21 cellular contexts compared by ENCODE assay signal in the genomic region with DNA sequence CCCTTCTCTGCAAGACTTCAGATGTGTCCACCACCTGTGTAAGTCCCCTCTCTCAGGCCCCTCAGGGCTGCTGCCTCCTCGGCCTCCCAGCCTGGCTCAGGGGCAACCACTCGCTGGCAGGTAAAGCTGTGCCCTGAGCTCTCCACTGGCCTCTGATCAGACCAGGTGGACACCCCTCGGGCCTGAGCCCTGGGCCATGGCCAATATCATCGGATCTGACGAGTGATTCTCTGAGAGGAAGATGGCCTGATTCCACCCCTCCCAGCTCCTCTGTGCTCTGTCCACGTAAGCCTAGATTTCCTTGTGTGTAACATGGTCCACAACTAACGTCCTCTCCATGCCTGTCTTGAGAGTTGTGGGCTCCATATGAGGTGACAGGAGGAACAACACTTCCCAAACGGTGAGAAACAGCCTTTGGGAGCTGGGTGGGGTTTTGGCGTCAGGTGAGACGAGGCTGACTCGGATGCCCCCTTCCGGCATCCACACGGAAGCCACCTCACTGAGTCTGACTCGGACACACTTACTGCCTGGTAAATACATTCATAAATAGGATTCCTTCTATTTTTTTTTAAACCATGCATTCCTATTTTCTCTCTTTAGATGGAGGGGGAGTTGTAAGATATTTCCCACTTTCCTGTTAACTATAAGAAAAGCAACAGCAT.
DNase-seq lines count a peak whose midpoint lies in the region; ATAC-seq and TF ChIP-seq lines count a peak whose summit lies in the region.
"Had no signal": no experiment of that assay in that cellular context is flagged by ENCODE, and none has a peak within 500 bp of the region (broad histone marks: within the 10 kb centered on the region; RNA-seq: fewer than 3 reads in every experiment).

No MANE protein-coding gene starts in this region.

- intact Hi-C loops in activated CD8-positive, alpha-beta T cell treated with anti-CD3 and anti-CD28 coated beads for 36 hours (cut with micrococcal nuclease) = no loop called here

- H3K4me3 Mint-ChIP-seq in activated CD8-positive, alpha-beta T cell treated with anti-CD3 and anti-CD28 coated beads, Interleukin-2, amount 10 ng/mL, durations not matched to agents 7 days and 5 days = no peak overlapping the region
- no peak overlapping the region for H3K4me3 Mint-ChIP-seq in activated CD8-positive, alpha-beta T cell treated with anti-CD3 and anti-CD28 coated beads for 36 hours
- no peak overlapping the region for H3K4me3 Mint-ChIP-seq in central memory CD8-positive, alpha-beta T cell
- peak overlapping the region; percentile 29 for H3K4me3 Mint-ChIP-seq in stimulated activated memory B cell treated with anti-CD40 and anti-IgM and Interleukin-4, amounts not matched to agents 10 μg/mL and 1 μg/mL and 100 μg/mL, for 72 hours
- H3K4me3 Mint-ChIP-seq: activated CD8-positive, alpha-beta memory T cell treated with anti-CD3 and anti-CD28 coated beads, Interleukin-2, amount 10 ng/mL, durations not matched to agents 7 days and 5 days; CD14-positive monocyte; neural crest cell; T-helper 2 cell treated with Interferon-gamma antibody and Interleukin-4, amounts not matched to agents 5 μg/mL and 100 μg/mL, for 36 hours had no signal

- no peaks in the 10 kb centered on the region for H3K9me3 Mint-ChIP-seq in activated CD8-positive, alpha-beta T cell treated with anti-CD3 and anti-CD28 coated beads, Interleukin-2, amount 10 ng/mL, durations not matched to agents 7 days and 5 days (ENCODE audit: insufficient read depth)
- no peaks in the 10 kb centered on the region for H3K9me3 Mint-ChIP-seq in activated CD8-positive, alpha-beta T cell treated with anti-CD3 and anti-CD28 coated beads for 36 hours
- no peaks in the 10 kb centered on the region for H3K9me3 Mint-ChIP-seq in central memory CD8-positive, alpha-beta T cell
- H3K9me3 Mint-ChIP-seq in stimulated activated memory B cell treated with anti-CD40 and anti-IgM and Interleukin-4, amounts not matched to agents 10 μg/mL and 1 μg/mL and 100 μg/mL, for 72 hours = no peaks in the 10 kb centered on the region
- H3K9me3 Mint-ChIP-seq: CD14-positive monocyte; neural crest cell; T-helper 2 cell treated with Interferon-gamma antibody and Interleukin-4, amounts not matched to agents 5 μg/mL and 100 μg/mL, for 36 hours had no signal

- H3K27ac Mint-ChIP-seq in activated CD8-positive, alpha-beta T cell treated with anti-CD3 and anti-CD28 coated beads, Interleukin-2, amount 10 ng/mL, durations not matched to agents 7 days and 5 days = peak overlapping the region; percentile 46
- H3K27ac Mint-ChIP-seq in activated CD8-positive, alpha-beta T cell treated with anti-CD3 and anti-CD28 coated beads for 36 hours = no peak overlapping the region
- peak overlapping the region; percentile 38 for H3K27ac Mint-ChIP-seq in central memory CD8-positive, alpha-beta T cell (ENCODE audit: low read depth)
- peak overlapping the region; percentile 88 for H3K27ac Mint-ChIP-seq in stimulated activated memory B cell treated with anti-CD40 and anti-IgM and Interleukin-4, amounts not matched to agents 10 μg/mL and 1 μg/mL and 100 μg/mL, for 72 hours
- H3K27ac Mint-ChIP-seq: activated CD8-positive, alpha-beta memory T cell treated with anti-CD3 and anti-CD28 coated beads, Interleukin-2, amount 10 ng/mL, durations not matched to agents 7 days and 5 days; T-helper 2 cell treated with Interferon-gamma antibody and Interleukin-4, amounts not matched to agents 5 μg/mL and 100 μg/mL, for 36 hours had no signal

- peaks cover 14% of the 10 kb centered on the region; the same call in 1 of the 2 replicates for H3K36me3 ChIP-seq in MM.1S (replicated peaks; ENCODE audit: insufficient read depth, low read length)
- H3K36me3 ChIP-seq: thyroid gland had no signal

- H3K4me2 ChIP-seq in MM.1S (ENCODE audit: low read depth, low read length) = peak overlapping the region; percentile 61
- H3K4me2 ChIP-seq: hepatocyte had no signal

- H3K27ac ChIP-seq in MM.1S (ENCODE audit: low read length) = peak overlapping the region; percentile 97
- H3K27ac ChIP-seq: hepatocyte, HL-60, thyroid gland had no signal

- ATAC-seq in activated CD8-positive, alpha-beta T cell treated with anti-CD3 and anti-CD28 coated beads, Interleukin-2, amount 10 ng/mL, durations not matched to agents 7 days and 5 days = no peak
- no peak for ATAC-seq in activated CD8-positive, alpha-beta T cell treated with anti-CD3 and anti-CD28 coated beads for 36 hours
- ATAC-seq in central memory CD8-positive, alpha-beta T cell (replicated peaks; ENCODE audit: extremely low read depth, poor library complexity, severe bottlenecking) = no peak
- no peak for ATAC-seq in stimulated activated memory B cell treated with anti-CD40 and anti-IgM and Interleukin-4, amounts not matched to agents 10 μg/mL and 1 μg/mL and 100 μg/mL, for 72 hours
- no peak for ATAC-seq in esophagus mucosa
- ATAC-seq: activated CD8-positive, alpha-beta memory T cell treated with anti-CD3 and anti-CD28 coated beads, Interleukin-2, amount 10 ng/mL, durations not matched to agents 7 days and 5 days; HCT116 had no signal

- H3K36me3 Mint-ChIP-seq in activated CD8-positive, alpha-beta T cell treated with anti-CD3 and anti-CD28 coated beads, Interleukin-2, amount 10 ng/mL, durations not matched to agents 7 days and 5 days (ENCODE audit: low read depth) = peaks cover 77% of the 10 kb centered on the region
- peaks cover 47% of the 10 kb centered on the region for H3K36me3 Mint-ChIP-seq in activated CD8-positive, alpha-beta T cell treated with anti-CD3 and anti-CD28 coated beads for 36 hours (ENCODE audit: low read depth)
- H3K36me3 Mint-ChIP-seq in central memory CD8-positive, alpha-beta T cell (ENCODE audit: insufficient read depth) = peaks cover 38% of the 10 kb centered on the region
- H3K36me3 Mint-ChIP-seq in stimulated activated memory B cell treated with anti-CD40 and anti-IgM and Interleukin-4, amounts not matched to agents 10 μg/mL and 1 μg/mL and 100 μg/mL, for 72 hours = peaks cover 79% of the 10 kb centered on the region

- CTCF ChIA-PET in activated CD8-positive, alpha-beta T cell treated with anti-CD3 and anti-CD28 coated beads, Interleukin-2, amount 10 ng/mL, durations not matched to agents 7 days and 5 days (lab: Charles Lee) = interaction anchor here (0.8 to 1.5 kb wide), 2 partner anchors 13 to 241 kb away, joined by 4 read pairs; no protein-coding TSS in a partner anchor
- CTCF ChIA-PET in activated CD8-positive, alpha-beta T cell treated with anti-CD3 and anti-CD28 coated beads for 36 hours (lab: Charles Lee) = interaction anchor here (1.4 to 1.7 kb wide), 2 partner anchors 13 to 242 kb away, joined by 5 read pairs; no protein-coding TSS in a partner anchor

- H3F3A ChIP-seq in MM.1S (ENCODE audit: insufficient read depth, low read length) = peaks cover 53% of the 10 kb centered on the region

- no peaks in the 10 kb centered on the region for H3K27me3 Mint-ChIP-seq in activated CD8-positive, alpha-beta T cell treated with anti-CD3 and anti-CD28 coated beads, Interleukin-2, amount 10 ng/mL, durations not matched to agents 7 days and 5 days (ENCODE audit: low read depth)
- no peaks in the 10 kb centered on the region for H3K27me3 Mint-ChIP-seq in activated CD8-positive, alpha-beta T cell treated with anti-CD3 and anti-CD28 coated beads for 36 hours
- no peaks in the 10 kb centered on the region for H3K27me3 Mint-ChIP-seq in central memory CD8-positive, alpha-beta T cell
- H3K27me3 Mint-ChIP-seq in stimulated activated memory B cell treated with anti-CD40 and anti-IgM and Interleukin-4, amounts not matched to agents 10 μg/mL and 1 μg/mL and 100 μg/mL, for 72 hours = no peaks in the 10 kb centered on the region
- H3K27me3 Mint-ChIP-seq: activated CD8-positive, alpha-beta memory T cell treated with anti-CD3 and anti-CD28 coated beads, Interleukin-2, amount 10 ng/mL, durations not matched to agents 7 days and 5 days had no signal

- H4K20me1 ChIP-seq in MM.1S (ENCODE audit: insufficient read depth, low read length) = no peaks in the 10 kb centered on the region

- H2AFZ ChIP-seq in MM.1S (ENCODE audit: low read length) = no peak overlapping the region
- H2AFZ ChIP-seq: hepatocyte had no signal

- DNase-seq in activated CD8-positive, alpha-beta T cell treated with anti-CD3 and anti-CD28 coated beads, Interleukin-2, amount 10 ng/mL, durations not matched to agents 7 days and 5 days = no peak
- DNase-seq in activated CD8-positive, alpha-beta T cell treated with anti-CD3 and anti-CD28 coated beads for 36 hours = no peak
- DNase-seq in MM.1S (no peak), GF-D8 (lab: John Stamatoyannopoulos, UW) (no peak), NCI-H187 (lab: John Stamatoyannopoulos, UW) (no peak)
- no peak for DNase-seq in central memory CD8-positive, alpha-beta T cell (ENCODE audit: low spot score in 2 of 2)
- DNase-seq: activated CD8-positive, alpha-beta memory T cell treated with anti-CD3 and anti-CD28 coated beads, Interleukin-2, amount 10 ng/mL, durations not matched to agents 7 days and 5 days; activated effector memory CD4-positive, alpha-beta T cell treated with anti-CD3 and anti-CD28 coated beads, Interleukin-2, amount 50 U/mL, for 16 hours; aorta; mesendoderm; NCI-H524 treated with DMSO at 0.1 percent for 48 hours; spleen had no signal

- no peak for TF ChIP-seq CTCF in activated CD8-positive, alpha-beta T cell treated with anti-CD3 and anti-CD28 coated beads for 36 hours (IDR thresholded peaks at IDR 0.05)
- peak; percentile 19 for TF ChIP-seq CTCF in MM.1S (IDR thresholded peaks at IDR 0.05; ENCODE audit: low read length)

- no peaks in the 10 kb centered on the region for H3K9me3 ChIP-seq in MM.1S (replicated peaks; ENCODE audit: insufficient read depth, low read length)
- H3K9me3 ChIP-seq: spleen, thyroid gland had no signal

- peaks cover 42% of the 10 kb centered on the region for H3K79me2 ChIP-seq in MM.1S (ENCODE audit: low read length)
- H3K79me2 ChIP-seq: hepatocyte had no signal

- H3K4me1 ChIP-seq in MM.1S (ENCODE audit: low read length) = peaks cover 91% of the 10 kb centered on the region
- H3K4me1 ChIP-seq: thyroid gland had no signal

- H3K9ac ChIP-seq in MM.1S (ENCODE audit: low read length) = peak overlapping the region; percentile 65

- no peaks in the 10 kb centered on the region for H3K9me2 ChIP-seq in MM.1S (replicated peaks; ENCODE audit: insufficient read depth, low read length)

- peak overlapping the region; percentile 21; the same call in 1 of the 2 replicates for H3K4me3 ChIP-seq in MM.1S (ENCODE audit: low read length)
- H3K4me3 ChIP-seq: hepatocyte, spleen, thyroid gland had no signal

- H3K4me1 Mint-ChIP-seq in activated CD8-positive, alpha-beta T cell treated with anti-CD3 and anti-CD28 coated beads, Interleukin-2, amount 10 ng/mL, durations not matched to agents 7 days and 5 days (ENCODE audit: low read depth) = no peaks in the 10 kb centered on the region
- H3K4me1 Mint-ChIP-seq in activated CD8-positive, alpha-beta T cell treated with anti-CD3 and anti-CD28 coated beads for 36 hours (ENCODE audit: low read depth) = peaks cover under 1% of the 10 kb centered on the region
- H3K4me1 Mint-ChIP-seq in central memory CD8-positive, alpha-beta T cell = peaks cover 33% of the 10 kb centered on the region
- H3K4me1 Mint-ChIP-seq in stimulated activated memory B cell treated with anti-CD40 and anti-IgM and Interleukin-4, amounts not matched to agents 10 μg/mL and 1 μg/mL and 100 μg/mL, for 72 hours = peaks cover 47% of the 10 kb centered on the region
- H3K4me1 Mint-ChIP-seq: activated CD8-positive, alpha-beta memory T cell treated with anti-CD3 and anti-CD28 coated beads, Interleukin-2, amount 10 ng/mL, durations not matched to agents 7 days and 5 days; CD14-positive monocyte had no signal

- POLR2A ChIA-PET in activated CD8-positive, alpha-beta T cell treated with anti-CD3 and anti-CD28 coated beads, Interleukin-2, amount 10 ng/mL, durations not matched to agents 7 days and 5 days (lab: Charles Lee) = interaction anchor here (0.9 kb wide), 1 partner anchor 17 kb away, joined by 3 read pairs; no protein-coding TSS in a partner anchor
- POLR2A ChIA-PET in activated CD8-positive, alpha-beta T cell treated with anti-CD3 and anti-CD28 coated beads for 36 hours (lab: Charles Lee) = interaction anchor here (0.8 to 2.4 kb wide), 4 partner anchors 9 to 11 kb away, joined by 3 to 9 read pairs (median 4); no protein-coding TSS in a partner anchor

- H3K27me3 ChIP-seq in MM.1S (replicated peaks; ENCODE audit: insufficient read depth, low read length) = no peaks in the 10 kb centered on the region
- H3K27me3 ChIP-seq: hepatocyte, spleen, thyroid gland had no signal
